1 cellular context compared by ENCODE assay signal in the genomic region with DNA sequence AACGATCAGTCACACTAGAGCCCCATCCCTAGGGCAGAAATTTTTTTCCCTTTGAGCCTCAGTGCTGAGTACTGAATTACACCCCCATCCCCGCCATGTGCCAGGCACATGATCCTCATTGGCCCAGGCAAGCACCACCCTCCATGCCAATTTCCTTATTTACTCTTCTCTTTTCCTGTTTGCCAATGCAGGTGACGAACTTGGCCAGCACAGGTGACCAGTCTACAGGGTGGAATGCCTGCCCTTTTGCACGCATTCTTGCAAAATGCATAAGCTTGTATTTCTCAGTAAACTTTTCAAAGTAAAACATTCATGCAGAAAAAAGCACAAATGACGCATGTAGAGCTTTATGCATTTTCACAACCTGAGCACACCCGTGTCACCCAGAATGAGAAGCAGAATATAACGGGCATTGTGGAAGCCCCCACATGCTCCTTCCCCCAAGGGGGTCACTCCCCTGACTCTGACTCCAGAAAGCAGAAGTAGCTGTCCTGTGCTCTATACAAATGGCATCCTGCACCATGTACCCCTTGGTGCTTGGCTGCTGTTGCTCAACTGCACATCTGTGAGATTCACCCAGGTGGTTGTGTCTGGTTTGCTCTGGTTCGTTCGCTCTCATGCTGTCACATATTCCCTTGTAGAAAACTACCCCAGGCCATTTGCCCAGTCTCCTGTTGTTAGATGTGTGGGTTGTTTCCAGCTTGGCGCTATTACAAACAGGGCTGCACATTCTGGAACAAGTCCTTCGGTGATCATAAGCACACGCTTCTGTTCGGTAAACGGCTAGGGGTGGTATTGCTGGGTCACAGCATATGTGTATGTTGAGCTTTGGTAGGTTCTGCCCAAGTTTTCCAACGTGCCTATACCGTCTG.
TF ChIP-seq lines count a peak whose summit lies in the region.

No MANE protein-coding gene starts in this region.

TF ChIP-seq in H1, 55 proteins besides CTCF, POLR2A, EP300 and RAD21:
- no peak for TF ChIP-seq NANOG (IDR thresholded peaks at IDR 0.05; ENCODE audit: insufficient read depth, low read depth, low read length, poor library complexity, severe bottlenecking)
- TF ChIP-seq NRF1 (IDR thresholded peaks at IDR 0.05; ENCODE audit: low read depth, low read length): no peak
- TF ChIP-seq CBX8 (IDR thresholded peaks at IDR 0.05; ENCODE audit: borderline replicate concordance, low read depth, low read length): no peak
- TF ChIP-seq TAF7 (optimal IDR thresholded peaks at IDR 0.05; ENCODE audit: borderline replicate concordance, low read depth, low read length): no peak
- peak; percentile 51; the same call in 1 of the 2 replicates for TF ChIP-seq MAX (IDR thresholded peaks at IDR 0.05)
- no peak for TF ChIP-seq MAFK (IDR thresholded peaks at IDR 0.05; ENCODE audit: low read depth, low read length)
- no peak for TF ChIP-seq KDM4A (IDR thresholded peaks at IDR 0.05; ENCODE audit: low read depth, low read length, severe bottlenecking)
